16 cellular contexts compared by ENCODE assay signal in genomic region chr11:44525473-44526252, GRCh38.
"Had no signal": no experiment of that assay in that cellular context is flagged by ENCODE, and none has a peak within 500 bp of the region (broad histone marks: within the 10 kb centered on the region; RNA-seq: fewer than 3 reads in every experiment).

No MANE protein-coding gene starts in this region.

- H3K27me3 ChIP-seq: cardiac muscle cell, colonic mucosa, SJSA1 had no signal

- H3K36me3 Mint-ChIP-seq: natural killer cell treated with Interleukin-12 subunit alpha and Interleukin-12 subunit beta and Interleukin-15 and Interleukin-18, amount 100 ng/mL, for 72 hours had no signal

- ATAC-seq: activated CD4-positive, CD25-positive, alpha-beta regulatory T cell treated with anti-CD3 and anti-CD28 coated beads, Interleukin-2, amount 50 U/mL, for 24 hours; activated T-helper 17 cell treated with anti-CD3 and anti-CD28 coated beads, Interleukin-2, amount 50 U/mL, for 72 hours; esophagus mucosa; left lung; natural killer cell treated with Interleukin-12 subunit alpha and Interleukin-12 subunit beta and Interleukin-15 and Interleukin-18, amount 100 ng/mL, for 72 hours; stimulated activated naive CD8-positive, alpha-beta T cell treated with anti-CD3 and anti-CD28 coated beads, Interleukin-15, Interleukin-2, amounts not matched to agents 100 U/mL and 50 U/mL, for 24 hours had no signal

- H3K36me3 ChIP-seq: cardiac muscle cell, colonic mucosa, left lung, SJSA1 had no signal

- H3K27ac ChIP-seq: cardiac muscle cell, colonic mucosa, left lung, SJSA1, skin epidermis had no signal

- H3K4me1 ChIP-seq: colonic mucosa, SJSA1 had no signal

- H3K4me3 ChIP-seq: cardiac muscle cell, colonic mucosa, left lung, SJSA1, skin epidermis had no signal

- H3K4me3 Mint-ChIP-seq: activated T-helper 17 cell treated with anti-CD3 and anti-CD28 coated beads, Interleukin-2, amount 50 U/mL, for 72 hours; natural killer cell treated with Interleukin-12 subunit alpha and Interleukin-12 subunit beta and Interleukin-15 and Interleukin-18, amount 100 ng/mL, for 72 hours had no signal

- H3K9me3 Mint-ChIP-seq: activated T-helper 17 cell treated with anti-CD3 and anti-CD28 coated beads, Interleukin-2, amount 50 U/mL, for 72 hours; natural killer cell treated with Interleukin-12 subunit alpha and Interleukin-12 subunit beta and Interleukin-15 and Interleukin-18, amount 100 ng/mL, for 72 hours had no signal

- DNase-seq: activated naive CD4-positive, alpha-beta T cell treated with anti-CD3 and anti-CD28 coated beads, Interleukin-2, amount 50 U/mL, for 16 hours; activated T-cell treated with anti-CD3 and anti-CD28 coated beads for 4 hours; colonic mucosa; left lung; stimulated activated CD4-positive, alpha-beta T cell treated with anti-CD3 and anti-CD28 coated beads, Interleukin-4, amount 100 ng/mL, for 4 hours; stimulated activated CD8-positive, alpha-beta memory T cell treated with anti-CD3 and anti-CD28 coated beads, Interleukin-4, amount 100 ng/mL, for 48 hours; stimulated activated naive CD8-positive, alpha-beta T cell treated with anti-CD3 and anti-CD28 coated beads, Interleukin-15, Interleukin-2, amounts not matched to agents 100 U/mL and 50 U/mL, for 24 hours; T-helper 9 cell; trophoblast cell had no signal

- H3K27ac Mint-ChIP-seq: activated T-helper 17 cell treated with anti-CD3 and anti-CD28 coated beads, Interleukin-2, amount 50 U/mL, for 72 hours; natural killer cell treated with Interleukin-12 subunit alpha and Interleukin-12 subunit beta and Interleukin-15 and Interleukin-18, amount 100 ng/mL, for 72 hours had no signal

- H3K9me3 ChIP-seq: colonic mucosa, left lung, SJSA1 had no signal
